In the genomic region with DNA sequence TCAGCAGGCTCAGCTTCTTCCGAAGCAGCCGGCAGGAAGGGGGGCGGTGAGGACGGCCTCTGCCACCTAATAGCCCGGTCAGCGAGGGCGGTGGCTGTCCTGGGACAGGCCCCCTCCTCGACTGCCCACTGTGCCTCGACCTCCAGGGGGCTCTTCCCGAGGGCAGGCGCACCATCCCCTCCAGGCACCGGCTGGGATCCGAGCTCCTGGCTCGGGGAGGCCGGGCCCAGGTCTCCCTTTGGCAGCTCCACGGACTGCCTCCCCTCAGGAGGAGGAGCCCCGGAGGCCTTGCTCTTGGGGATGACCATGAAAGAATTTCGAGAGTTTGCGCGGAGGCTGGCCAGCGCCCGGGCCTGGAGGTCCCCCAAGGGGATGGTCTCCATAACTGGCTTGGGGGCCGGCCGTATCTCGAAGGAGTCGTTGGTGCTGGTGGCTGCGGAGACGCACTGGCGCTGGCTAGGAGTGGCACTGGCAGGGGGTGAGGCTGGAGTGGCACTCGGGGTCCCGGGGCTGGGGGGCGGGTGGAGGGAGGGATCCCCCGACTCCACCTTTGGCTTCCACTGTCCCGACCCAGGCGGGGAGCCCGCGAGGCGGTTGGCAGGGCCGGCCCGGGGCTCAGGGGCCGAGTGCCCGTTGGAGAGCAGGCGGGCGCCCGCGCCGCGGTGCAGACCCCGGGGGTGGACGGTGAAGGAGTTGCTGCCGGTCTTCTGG, we compare ENCODE assay signal across 8 cellular contexts. TPM values are rescaled to one million over a fixed set of nuclear protein-coding genes. Genes with fewer than 3 reads are reported as not detected.
DNase-seq lines count a peak whose midpoint lies in the region; ATAC-seq and TF ChIP-seq lines count a peak whose summit lies in the region.

No MANE protein-coding gene starts in this region.

- H3K36me3 ChIP-seq in CD4-positive, alpha-beta memory T cell (ENCODE audit: insufficient read depth, low read length): no peaks in the 10 kb centered on the region
- H3K36me3 ChIP-seq in MM.1S (replicated peaks; ENCODE audit: insufficient read depth, low read length): no peaks in the 10 kb centered on the region
- H3K36me3 ChIP-seq in effector memory CD4-positive, alpha-beta T cell (ENCODE audit: control insufficient read depth, insufficient read depth, low read length): no peaks in the 10 kb centered on the region

- peaks cover 25% of the 10 kb centered on the region for H3K79me2 ChIP-seq in MM.1S (ENCODE audit: low read length)

- H2AFZ ChIP-seq in MM.1S (ENCODE audit: low read length): no peak overlapping the region

- no peaks in the 10 kb centered on the region for H3K9me3 Mint-ChIP-seq in CD4-positive, alpha-beta memory T cell
- no peaks in the 10 kb centered on the region for H3K9me3 Mint-ChIP-seq in neural crest cell

- H3K27me3 ChIP-seq in CD4-positive, alpha-beta memory T cell (ENCODE audit: insufficient read depth, low read length): no peaks in the 10 kb centered on the region
- no peaks in the 10 kb centered on the region for H3K27me3 ChIP-seq in MM.1S (replicated peaks; ENCODE audit: insufficient read depth, low read length)
- no peaks in the 10 kb centered on the region for H3K27me3 ChIP-seq in effector memory CD4-positive, alpha-beta T cell (replicated peaks; ENCODE audit: control insufficient read depth, insufficient read depth, low read length, poor library complexity, severe bottlenecking)

- peak overlapping the region in 1 of 7 donors; percentile 37 for H3K27ac Mint-ChIP-seq in CD4-positive, alpha-beta memory T cell
- H3K27ac Mint-ChIP-seq in neural crest cell (ENCODE audit: unreplicated experiment): no peak overlapping the region

- no peak for DNase-seq in CD4-positive, alpha-beta memory T cell
- DNase-seq in MM.1S: no peak
- DNase-seq in effector memory CD4-positive, alpha-beta T cell: no peak
- DNase-seq in neural crest cell (ENCODE audit: low read depth, low spot score): no peak
- DNase-seq in islet precursor cell: no peak

- POLR2A ChIA-PET in CD4-positive, alpha-beta memory T cell (lab: Charles Lee; ENCODE audit: partially characterized antibody): interaction anchor here (1.4 to 11.9 kb wide), 2 partner anchors 10 to 70 kb away, joined by 6 to 169 read pairs; partner anchors contain the start of genes ANAPC2 and SSNA1

- CTCF ChIA-PET in CD4-positive, alpha-beta memory T cell (lab: Charles Lee; ENCODE audit: partially characterized antibody): interaction anchor here (3.0 kb wide), 1 partner anchor 10 kb away, joined by 7 read pairs; the partner anchor contains the start of genes ANAPC2 and SSNA1

- peaks cover 36% of the 10 kb centered on the region for H3K4me1 ChIP-seq in CD4-positive, alpha-beta memory T cell (ENCODE audit: insufficient read depth, low read length)
- peaks cover 13% of the 10 kb centered on the region for H3K4me1 ChIP-seq in MM.1S (ENCODE audit: low read length)
- peaks cover 22% of the 10 kb centered on the region for H3K4me1 ChIP-seq in effector memory CD4-positive, alpha-beta T cell (ENCODE audit: control insufficient read depth, insufficient read depth, low read length, poor library complexity, severe bottlenecking)

- TF ChIP-seq CTCF in MM.1S (IDR thresholded peaks at IDR 0.05; ENCODE audit: low read length): no peak
- TF ChIP-seq CTCF in neural crest cell (conservative IDR thresholded peaks at IDR 0.05): no peak

- intact Hi-C loops in CD4-positive, alpha-beta memory T cell (cut with micrococcal nuclease): loop anchor here (1.0 to 2.0 kb wide), 4 partner anchors 11 to 71 kb away; partner anchors contain the start of genes ANAPC2, SSNA1 and TUBB4B

- H3K27ac ChIP-seq in CD4-positive, alpha-beta memory T cell (ENCODE audit: low read depth, low read length): no peak overlapping the region
- H3K27ac ChIP-seq in MM.1S (ENCODE audit: low read length): no peak overlapping the region
- no peak overlapping the region for H3K27ac ChIP-seq in effector memory CD4-positive, alpha-beta T cell (ENCODE audit: insufficient read depth, low read length, poor library complexity, severe bottlenecking)

- ATAC-seq in GM18511 (IDR thresholded peaks at IDR 0.05; ENCODE audit: unreplicated experiment) (no peak), HG03139 (IDR thresholded peaks at IDR 0.05; ENCODE audit: unreplicated experiment) (no peak), GM18519 (IDR thresholded peaks at IDR 0.05; ENCODE audit: low FRiP score, unreplicated experiment) (no peak)

- peaks cover 10% of the 10 kb centered on the region; the same call in 1 of the 2 replicates for H3F3A ChIP-seq in MM.1S (ENCODE audit: insufficient read depth, low read length)

- no peaks in the 10 kb centered on the region for H3K9me2 ChIP-seq in MM.1S (replicated peaks; ENCODE audit: insufficient read depth, low read length)

- peak overlapping the region in 7 of 8 donors; percentile 62 to 81 (median 77) for H3K4me3 Mint-ChIP-seq in CD4-positive, alpha-beta memory T cell
- peak overlapping the region; percentile 91 for H3K4me3 Mint-ChIP-seq in neural crest cell

- H3K4me1 Mint-ChIP-seq in CD4-positive, alpha-beta memory T cell: peaks cover 9 to 27% (median 20%) of the 10 kb centered on the region in 4 donors
- peaks cover 18% of the 10 kb centered on the region for H3K4me1 Mint-ChIP-seq in neural crest cell

- H3K4me2 ChIP-seq in MM.1S (ENCODE audit: low read depth, low read length): peak overlapping the region; percentile 57

- H3K27me3 Mint-ChIP-seq in CD4-positive, alpha-beta memory T cell: no peaks in the 10 kb centered on the region
- no peaks in the 10 kb centered on the region for H3K27me3 Mint-ChIP-seq in neural crest cell (ENCODE audit: low read depth)

- no peak overlapping the region for H3K4me3 ChIP-seq in CD4-positive, alpha-beta memory T cell (ENCODE audit: low read length in 2 of 2)
- peak overlapping the region; percentile 37; the same call in 1 of the 2 replicates for H3K4me3 ChIP-seq in MM.1S (ENCODE audit: low read length)
- peak overlapping the region; percentile 29 for H3K4me3 ChIP-seq in effector memory CD4-positive, alpha-beta T cell (ENCODE audit: insufficient read depth, low read depth, low read length, poor library complexity, severe bottlenecking)

- peak overlapping the region; percentile 28; the same call in 1 of the 2 replicates for H3K9ac ChIP-seq in MM.1S (ENCODE audit: low read length)

- H3K9me3 ChIP-seq in CD4-positive, alpha-beta memory T cell (ENCODE audit: control insufficient read depth in 1 of 2, low read length in 2 of 2): no peaks in the 10 kb centered on the region
- H3K9me3 ChIP-seq in MM.1S (replicated peaks; ENCODE audit: insufficient read depth, low read length): no peaks in the 10 kb centered on the region
- H3K9me3 ChIP-seq in effector memory CD4-positive, alpha-beta T cell (ENCODE audit: control insufficient read depth, low read length): no peaks in the 10 kb centered on the region

- H3K36me3 Mint-ChIP-seq in CD4-positive, alpha-beta memory T cell: peaks cover 0 to 3% of the 10 kb centered on the region in 2 donors
- H3K36me3 Mint-ChIP-seq in neural crest cell (ENCODE audit: low read depth): no peaks in the 10 kb centered on the region

- H4K20me1 ChIP-seq in MM.1S (ENCODE audit: insufficient read depth, low read length): no peaks in the 10 kb centered on the region

RNA-seq across cellular contexts. Expression of gene TPRN, which starts 1.0 kb away (rescaled TPM):
- total RNA-seq in CD4-positive, alpha-beta memory T cell: 1 to 10 TPM; 8.5 to 8.6 TPM
- under 1 TPM; 0.27 to 0.45 TPM for polyA plus RNA-seq in CD4-positive, alpha-beta memory T cell
- 22.0 and 25.1 TPM in 2 replicates for total RNA-seq in neural crest cell

RNA-seq across cellular contexts. Expression of gene TMEM203, which starts 5.9 kb away (rescaled TPM):
- total RNA-seq in CD4-positive, alpha-beta memory T cell: 10 to 100 TPM; 39.5 to 42.9 TPM
- 100 to 1,000 TPM; 129 to 170 TPM for polyA plus RNA-seq in CD4-positive, alpha-beta memory T cell
- 45.0 and 49.7 TPM in 2 replicates for total RNA-seq in neural crest cell

RNA-seq across cellular contexts. Expression of gene NDOR1, which starts 5.9 kb away (rescaled TPM):
- 10 to 100 TPM; 36.7 to 37.1 TPM for total RNA-seq in CD4-positive, alpha-beta memory T cell
- polyA plus RNA-seq in CD4-positive, alpha-beta memory T cell: 1 to 10 TPM; 4.6 to 9.5 TPM
- total RNA-seq in neural crest cell: 36.6 and 39.4 TPM in 2 replicates

RNA-seq across cellular contexts. Expression of gene SSNA1, which starts 11.1 kb away (rescaled TPM):
- total RNA-seq in CD4-positive, alpha-beta memory T cell: 10 to 100 TPM; 48.6 to 49.5 TPM
- 100 to 1,000 TPM; 117 to 161 TPM for polyA plus RNA-seq in CD4-positive, alpha-beta memory T cell
- total RNA-seq in neural crest cell: 64.8 and 66.4 TPM in 2 replicates

RNA-seq across cellular contexts. Expression of gene ANAPC2, which starts 11.2 kb away (rescaled TPM):
- total RNA-seq in CD4-positive, alpha-beta memory T cell: 100 to 1,000 TPM; 116 to 125 TPM
- polyA plus RNA-seq in CD4-positive, alpha-beta memory T cell: 1 to 10 TPM; 3.2 to 5.7 TPM
- 69.3 and 71.7 TPM in 2 replicates for total RNA-seq in neural crest cell

Comparison
In these comparisons a context has a peak if more than half of its experiments do, and no peak if none do; other contexts are left out.
1. H3K4me3 ChIP-seq: peak in MM.1S (single experiment) and effector memory CD4-positive, alpha-beta T cell (single experiment); none in CD4-positive, alpha-beta memory T cell (0 of 2).